ENCODE assay signal across 2 cellular contexts in the genomic region with DNA sequence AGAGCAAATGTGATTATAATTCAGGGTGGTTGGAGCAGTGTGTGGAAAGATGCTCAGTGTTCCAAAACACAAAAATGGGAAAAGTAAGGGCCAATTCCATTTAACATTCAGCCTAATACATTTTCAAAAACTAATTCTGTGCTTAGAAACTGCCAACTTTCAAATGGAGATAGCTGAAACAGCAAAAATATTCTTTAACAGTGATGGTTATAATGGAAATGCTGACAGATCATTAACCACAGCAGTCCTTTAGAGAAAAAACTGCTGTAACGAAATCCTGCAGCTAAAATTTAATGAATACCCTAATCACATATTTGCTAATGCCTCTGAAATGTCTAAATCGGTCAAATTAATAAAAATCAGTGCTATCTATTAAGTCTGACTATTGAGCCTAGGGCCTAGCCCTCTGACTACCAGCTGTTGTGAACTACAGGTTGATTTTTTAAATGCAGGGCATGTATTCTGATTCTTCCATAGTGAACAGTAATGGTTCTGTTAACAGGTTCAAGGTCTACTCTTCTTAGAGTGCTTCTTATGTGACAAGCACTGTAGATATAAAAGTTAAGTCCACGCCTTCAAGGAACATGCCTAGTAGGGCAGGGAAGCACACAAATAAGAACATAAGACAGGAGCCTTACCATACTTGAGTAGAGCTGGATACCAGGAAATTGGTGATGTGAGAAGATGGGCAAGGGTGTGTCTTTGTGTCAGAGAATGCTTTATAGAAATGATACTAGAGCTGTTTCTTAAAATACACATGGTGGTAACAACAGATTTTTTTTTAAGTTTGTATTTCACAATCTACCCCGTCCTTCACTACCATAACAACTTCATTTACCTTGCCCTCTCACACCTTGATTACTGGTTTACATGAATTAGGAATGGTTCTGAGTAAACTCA.
TF ChIP-seq lines count a peak whose summit lies in the region.

No MANE protein-coding gene starts in this region.

TF ChIP-seq in IMR-90, 13 proteins besides CTCF, POLR2A, EP300 and RAD21:
- TF ChIP-seq CHD1 (IDR thresholded peaks at IDR 0.05; ENCODE audit: low read depth, low read length) (no peak), MAFK (IDR thresholded peaks at IDR 0.05; ENCODE audit: low read depth, low read length) (peak; percentile 46; the same call in 1 of the 2 replicates)

TF ChIP-seq in GM12878, 131 proteins besides CTCF, POLR2A, EP300 and RAD21:
- no peak for TF ChIP-seq JUNB (IDR thresholded peaks at IDR 0.05)
- TF ChIP-seq CEBPZ (IDR thresholded peaks at IDR 0.05; ENCODE audit: low read depth, low read length), result no peak
- TF ChIP-seq ZBTB33 (IDR thresholded peaks at IDR 0.05), result no peak
- no peak for TF ChIP-seq ZNF622 (IDR thresholded peaks at IDR 0.05)
- TF ChIP-seq USF1 (IDR thresholded peaks at IDR 0.05; ENCODE audit: borderline replicate concordance, extremely low read length, insufficient read depth, low read depth, low read length), result no peak
- no peak for TF ChIP-seq NBN (IDR thresholded peaks at IDR 0.05)
- TF ChIP-seq, protein P1, sequence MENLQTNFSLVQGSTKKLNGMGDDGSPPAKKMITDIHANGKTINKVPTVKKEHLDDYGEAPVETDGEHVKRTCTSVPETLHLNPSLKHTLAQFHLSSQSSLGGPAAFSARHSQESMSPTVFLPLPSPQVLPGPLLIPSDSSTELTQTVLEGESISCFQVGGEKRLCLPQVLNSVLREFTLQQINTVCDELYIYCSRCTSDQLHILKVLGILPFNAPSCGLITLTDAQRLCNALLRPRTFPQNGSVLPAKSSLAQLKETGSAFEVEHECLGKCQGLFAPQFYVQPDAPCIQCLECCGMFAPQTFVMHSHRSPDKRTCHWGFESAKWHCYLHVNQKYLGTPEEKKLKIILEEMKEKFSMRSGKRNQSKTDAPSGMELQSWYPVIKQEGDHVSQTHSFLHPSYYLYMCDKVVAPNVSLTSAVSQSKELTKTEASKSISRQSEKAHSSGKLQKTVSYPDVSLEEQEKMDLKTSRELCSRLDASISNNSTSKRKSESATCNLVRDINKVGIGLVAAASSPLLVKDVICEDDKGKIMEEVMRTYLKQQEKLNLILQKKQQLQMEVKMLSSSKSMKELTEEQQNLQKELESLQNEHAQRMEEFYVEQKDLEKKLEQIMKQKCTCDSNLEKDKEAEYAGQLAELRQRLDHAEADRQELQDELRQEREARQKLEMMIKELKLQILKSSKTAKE (IDR thresholded peaks at IDR 0.05; ENCODE audit: low read depth, poor library complexity, severe bottlenecking), result no peak
- TF ChIP-seq IRF3 (IDR thresholded peaks at IDR 0.05), result no peak
- TF ChIP-seq NR2F1 (conservative IDR thresholded peaks at IDR 0.05), result no peak
TF ChIP-seq in GM12878: peak in this region for 0.
